Comparison of ENCODE assay signal across 1 cellular context in the genomic region with DNA sequence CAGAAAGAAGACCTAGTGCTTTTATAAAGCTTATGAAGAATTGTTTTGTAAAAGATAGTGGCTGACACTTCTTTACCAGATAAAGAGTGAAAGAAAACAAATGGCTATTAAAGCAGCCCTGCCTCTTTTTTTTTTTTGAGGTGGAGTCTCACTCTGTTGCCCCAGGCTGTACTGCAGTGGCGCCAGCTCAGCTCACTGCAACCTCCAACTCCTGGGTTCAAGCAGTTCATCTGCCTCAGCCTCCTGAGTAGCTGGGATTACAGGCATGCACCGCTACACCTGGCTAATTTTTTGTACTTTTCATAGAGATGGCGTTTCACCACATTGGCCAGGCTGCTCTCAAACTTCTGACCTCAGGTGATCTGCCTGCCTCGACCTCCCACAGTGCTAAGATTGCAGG.
TF ChIP-seq lines count a peak whose summit lies in the region.

No MANE protein-coding gene starts in this region.

TF ChIP-seq in GM23338, 12 proteins besides CTCF, POLR2A, EP300 and RAD21 (continued from another document):
- TF ChIP-seq, protein P1, sequence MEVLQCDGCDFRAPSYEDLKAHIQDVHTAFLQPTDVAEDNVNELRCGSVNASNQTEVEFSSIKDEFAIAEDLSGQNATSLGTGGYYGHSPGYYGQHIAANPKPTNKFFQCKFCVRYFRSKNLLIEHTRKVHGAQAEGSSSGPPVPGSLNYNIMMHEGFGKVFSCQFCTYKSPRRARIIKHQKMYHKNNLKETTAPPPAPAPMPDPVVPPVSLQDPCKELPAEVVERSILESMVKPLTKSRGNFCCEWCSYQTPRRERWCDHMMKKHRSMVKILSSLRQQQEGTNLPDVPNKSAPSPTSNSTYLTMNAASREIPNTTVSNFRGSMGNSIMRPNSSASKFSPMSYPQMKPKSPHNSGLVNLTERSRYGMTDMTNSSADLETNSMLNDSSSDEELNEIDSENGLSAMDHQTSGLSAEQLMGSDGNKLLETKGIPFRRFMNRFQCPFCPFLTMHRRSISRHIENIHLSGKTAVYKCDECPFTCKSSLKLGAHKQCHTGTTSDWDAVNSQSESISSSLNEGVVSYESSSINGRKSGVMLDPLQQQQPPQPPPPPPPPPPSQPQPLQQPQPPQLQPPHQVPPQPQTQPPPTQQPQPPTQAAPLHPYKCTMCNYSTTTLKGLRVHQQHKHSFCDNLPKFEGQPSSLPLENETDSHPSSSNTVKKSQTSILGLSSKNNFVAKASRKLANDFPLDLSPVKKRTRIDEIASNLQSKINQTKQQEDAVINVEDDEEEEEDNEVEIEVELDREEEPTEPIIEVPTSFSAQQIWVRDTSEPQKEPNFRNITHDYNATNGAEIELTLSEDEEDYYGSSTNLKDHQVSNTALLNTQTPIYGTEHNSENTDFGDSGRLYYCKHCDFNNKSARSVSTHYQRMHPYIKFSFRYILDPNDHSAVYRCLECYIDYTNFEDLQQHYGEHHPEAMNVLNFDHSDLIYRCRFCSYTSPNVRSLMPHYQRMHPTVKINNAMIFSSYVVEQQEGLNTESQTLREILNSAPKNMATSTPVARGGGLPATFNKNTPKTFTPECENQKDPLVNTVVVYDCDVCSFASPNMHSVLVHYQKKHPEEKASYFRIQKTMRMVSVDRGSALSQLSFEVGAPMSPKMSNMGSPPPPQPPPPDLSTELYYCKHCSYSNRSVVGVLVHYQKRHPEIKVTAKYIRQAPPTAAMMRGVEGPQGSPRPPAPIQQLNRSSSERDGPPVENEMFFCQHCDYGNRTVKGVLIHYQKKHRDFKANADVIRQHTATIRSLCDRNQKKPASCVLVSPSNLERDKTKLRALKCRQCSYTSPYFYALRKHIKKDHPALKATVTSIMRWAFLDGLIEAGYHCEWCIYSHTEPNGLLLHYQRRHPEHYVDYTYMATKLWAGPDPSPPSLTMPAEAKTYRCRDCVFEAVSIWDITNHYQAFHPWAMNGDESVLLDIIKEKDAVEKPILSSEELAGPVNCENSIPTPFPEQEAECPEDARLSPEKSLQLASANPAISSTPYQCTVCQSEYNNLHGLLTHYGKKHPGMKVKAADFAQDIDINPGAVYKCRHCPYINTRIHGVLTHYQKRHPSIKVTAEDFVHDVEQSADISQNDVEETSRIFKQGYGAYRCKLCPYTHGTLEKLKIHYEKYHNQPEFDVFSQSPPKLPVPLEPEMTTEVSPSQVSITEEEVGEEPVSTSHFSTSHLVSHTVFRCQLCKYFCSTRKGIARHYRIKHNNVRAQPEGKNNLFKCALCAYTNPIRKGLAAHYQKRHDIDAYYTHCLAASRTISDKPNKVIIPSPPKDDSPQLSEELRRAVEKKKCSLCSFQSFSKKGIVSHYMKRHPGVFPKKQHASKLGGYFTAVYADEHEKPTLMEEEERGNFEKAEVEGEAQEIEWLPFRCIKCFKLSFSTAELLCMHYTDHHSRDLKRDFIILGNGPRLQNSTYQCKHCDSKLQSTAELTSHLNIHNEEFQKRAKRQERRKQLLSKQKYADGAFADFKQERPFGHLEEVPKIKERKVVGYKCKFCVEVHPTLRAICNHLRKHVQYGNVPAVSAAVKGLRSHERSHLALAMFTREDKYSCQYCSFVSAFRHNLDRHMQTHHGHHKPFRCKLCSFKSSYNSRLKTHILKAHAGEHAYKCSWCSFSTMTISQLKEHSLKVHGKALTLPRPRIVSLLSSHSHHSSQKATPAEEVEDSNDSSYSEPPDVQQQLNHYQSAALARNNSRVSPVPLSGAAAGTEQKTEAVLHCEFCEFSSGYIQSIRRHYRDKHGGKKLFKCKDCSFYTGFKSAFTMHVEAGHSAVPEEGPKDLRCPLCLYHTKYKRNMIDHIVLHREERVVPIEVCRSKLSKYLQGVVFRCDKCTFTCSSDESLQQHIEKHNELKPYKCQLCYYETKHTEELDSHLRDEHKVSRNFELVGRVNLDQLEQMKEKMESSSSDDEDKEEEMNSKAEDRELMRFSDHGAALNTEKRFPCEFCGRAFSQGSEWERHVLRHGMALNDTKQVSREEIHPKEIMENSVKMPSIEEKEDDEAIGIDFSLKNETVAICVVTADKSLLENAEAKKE (CRISPR knock-in tag; IDR thresholded peaks at IDR 0.05) = no peak
- TF ChIP-seq JUNB (IDR thresholded peaks at IDR 0.05; ENCODE audit: unreplicated experiment) (no peak), REST (IDR thresholded peaks at IDR 0.05; ENCODE audit: unreplicated experiment) (no peak), ZNF331 (CRISPR knock-in tag; IDR thresholded peaks at IDR 0.05; ENCODE audit: low read depth) (no peak), EZH2 (IDR thresholded peaks at IDR 0.05; ENCODE audit: low read depth, unreplicated experiment) (no peak), NANOG (IDR thresholded peaks at IDR 0.05; ENCODE audit: borderline replicate concordance) (no peak), CREB1 (CRISPR knock-in tag; IDR thresholded peaks at IDR 0.05; ENCODE audit: low read depth) (no peak), ZNF114 (CRISPR knock-in tag; IDR thresholded peaks at IDR 0.05) (no peak), EZH2phosphoT487 (IDR thresholded peaks at IDR 0.05; ENCODE audit: unreplicated experiment) (no peak), POLR2AphosphoS5 (IDR thresholded peaks at IDR 0.05; ENCODE audit: low read depth) (no peak)
- TF ChIP-seq, protein P2, sequence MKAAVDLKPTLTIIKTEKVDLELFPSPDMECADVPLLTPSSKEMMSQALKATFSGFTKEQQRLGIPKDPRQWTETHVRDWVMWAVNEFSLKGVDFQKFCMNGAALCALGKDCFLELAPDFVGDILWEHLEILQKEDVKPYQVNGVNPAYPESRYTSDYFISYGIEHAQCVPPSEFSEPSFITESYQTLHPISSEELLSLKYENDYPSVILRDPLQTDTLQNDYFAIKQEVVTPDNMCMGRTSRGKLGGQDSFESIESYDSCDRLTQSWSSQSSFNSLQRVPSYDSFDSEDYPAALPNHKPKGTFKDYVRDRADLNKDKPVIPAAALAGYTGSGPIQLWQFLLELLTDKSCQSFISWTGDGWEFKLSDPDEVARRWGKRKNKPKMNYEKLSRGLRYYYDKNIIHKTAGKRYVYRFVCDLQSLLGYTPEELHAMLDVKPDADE (IDR thresholded peaks at IDR 0.05) = no peak
